1 cellular context compared by ENCODE assay signal in genomic region chr18:49591775-49592174, GRCh38.
TF ChIP-seq lines count a peak whose summit lies in the region.

No MANE protein-coding gene starts in this region.

TF ChIP-seq in HepG2, 621 proteins besides CTCF, POLR2A, EP300 and RAD21:
- TF ChIP-seq ZNF652 (CRISPR knock-in tag; IDR thresholded peaks at IDR 0.05; ENCODE audit: borderline replicate concordance, low read depth) (no peak), ESRRA (CRISPR knock-in tag; IDR thresholded peaks at IDR 0.05; ENCODE audit: low read depth) (no peak), ZNF224 (CRISPR knock-in tag; IDR thresholded peaks at IDR 0.05) (no peak), ARNTL (CRISPR knock-in tag; IDR thresholded peaks at IDR 0.05) (no peak), RNF219 (CRISPR knock-in tag; IDR thresholded peaks at IDR 0.05) (no peak), TRAFD1 (CRISPR knock-in tag; IDR thresholded peaks at IDR 0.05; ENCODE audit: borderline replicate concordance) (no peak), PREB (CRISPR knock-in tag; IDR thresholded peaks at IDR 0.05) (no peak)
- TF ChIP-seq, protein P1, sequence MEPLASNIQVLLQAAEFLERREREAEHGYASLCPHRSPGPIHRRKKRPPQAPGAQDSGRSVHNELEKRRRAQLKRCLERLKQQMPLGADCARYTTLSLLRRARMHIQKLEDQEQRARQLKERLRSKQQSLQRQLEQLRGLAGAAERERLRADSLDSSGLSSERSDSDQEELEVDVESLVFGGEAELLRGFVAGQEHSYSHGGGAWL (CRISPR knock-in tag; IDR thresholded peaks at IDR 0.05), result no peak
